Comparison of ENCODE assay signal across 8 cellular contexts in the genomic region with DNA sequence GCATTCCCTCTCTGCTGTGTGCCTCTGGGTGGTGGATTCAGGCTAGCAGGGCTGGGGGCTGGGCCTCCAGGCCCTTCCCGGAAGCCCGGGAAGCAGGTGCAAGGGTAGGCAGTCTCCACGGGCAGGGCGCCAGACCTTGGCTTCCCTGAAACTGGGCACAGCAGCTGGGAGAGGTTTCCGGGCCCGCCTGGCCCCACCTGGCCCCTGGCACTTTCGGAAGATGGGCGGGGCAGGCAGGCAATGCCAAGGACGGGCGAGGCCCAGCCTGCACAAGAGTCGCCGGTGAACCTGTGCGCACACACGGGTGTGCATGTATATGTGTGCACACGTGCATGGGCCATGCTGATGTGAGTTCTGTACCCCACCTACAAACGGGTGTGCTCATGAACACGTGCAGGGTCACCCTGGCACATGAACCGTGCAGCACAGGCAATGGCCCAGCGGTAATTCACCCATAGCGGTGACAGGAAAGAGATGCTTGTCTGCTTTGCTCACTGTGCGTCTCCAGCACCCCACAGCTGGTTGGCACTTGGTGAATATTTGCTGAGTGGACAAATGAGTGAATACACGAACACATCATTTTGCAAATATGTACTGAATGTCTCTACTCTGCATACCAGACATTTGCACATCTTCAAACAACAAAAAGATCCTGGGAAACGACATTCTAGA. TPM values are rescaled to one million over a fixed set of nuclear protein-coding genes. Genes with fewer than 3 reads are reported as not detected.
DNase-seq lines count a peak whose midpoint lies in the region; ATAC-seq and TF ChIP-seq lines count a peak whose summit lies in the region.

No MANE protein-coding gene starts in this region.

- no peaks in the 10 kb centered on the region for H3K36me3 ChIP-seq in trophoblast cell (ENCODE audit: control insufficient read depth in 1 of 2, insufficient read depth in 2 of 2, low read length in 2 of 2)
- no peaks in the 10 kb centered on the region for H3K36me3 ChIP-seq in gastroesophageal sphincter

- no peak overlapping the region for H2AFZ ChIP-seq in trophoblast cell (ENCODE audit: insufficient read depth, low read length, poor library complexity)

- no peak for TF ChIP-seq EP300 in gastroesophageal sphincter (IDR thresholded peaks at IDR 0.05)

- no peak overlapping the region for H3K9ac ChIP-seq in trophoblast cell (ENCODE audit: low read length)

- DNase-seq in ELR (ENCODE audit: low read depth) = peak; percentile 88
- peak; percentile 32 for DNase-seq in NCI-H345 treated with DMSO at 0.1 percent for 48 hours (lab: John Stamatoyannopoulos, UW; ENCODE audit: unreplicated experiment)
- peak; percentile 69 for DNase-seq in dedifferentiated amniotic fluid mesenchymal stem cell (ENCODE audit: extremely low spot score)
- peak; percentile 51 to 78 for DNase-seq in trophoblast cell
- no peak for DNase-seq in SKM-1 (lab: John Stamatoyannopoulos, UW; ENCODE audit: unreplicated experiment)

- peak overlapping the region; percentile 21 for H2BK12ac ChIP-seq in trophoblast cell (ENCODE audit: low read length)

- peaks cover 13% of the 10 kb centered on the region for H3K9me3 ChIP-seq in trophoblast cell (ENCODE audit: insufficient read depth, low read depth, low read length)
- no peaks in the 10 kb centered on the region for H3K9me3 ChIP-seq in gastroesophageal sphincter

- H3K4me2 ChIP-seq in trophoblast cell (ENCODE audit: low read length) = no peak overlapping the region

- no peak for TF ChIP-seq POLR2A in gastroesophageal sphincter (IDR thresholded peaks at IDR 0.05)

- H4K91ac ChIP-seq in trophoblast cell (ENCODE audit: low read depth, low read length) = peak overlapping the region; percentile 41

- H3K4me1 ChIP-seq in trophoblast cell (ENCODE audit: control insufficient read depth in 1 of 2, insufficient read depth in 2 of 2, low read length in 2 of 2) = peaks cover 29 to 44% of the 10 kb centered on the region in 2 experiments
- H3K4me1 ChIP-seq in gastroesophageal sphincter = peaks cover 0 to 66% (median 50%) of the 10 kb centered on the region in 3 donors

- H3K79me2 ChIP-seq in trophoblast cell (ENCODE audit: control insufficient read depth, insufficient read depth, low read length, poor library complexity) = peaks cover 8% of the 10 kb centered on the region

- peaks cover 51% of the 10 kb centered on the region for H3K79me1 ChIP-seq in trophoblast cell (ENCODE audit: low read length)

- H2BK120ac ChIP-seq in trophoblast cell (ENCODE audit: insufficient read depth, low read length, poor library complexity) = peak overlapping the region; percentile 70

- H2BK5ac ChIP-seq in trophoblast cell (ENCODE audit: low read depth, low read length, poor library complexity) = no peak overlapping the region

- H4K12ac ChIP-seq in trophoblast cell (ENCODE audit: low read depth, low read length) = no peak overlapping the region

- H3K4me3 ChIP-seq in trophoblast cell (ENCODE audit: low read depth, low read length) (no peak overlapping the region), gastroesophageal sphincter (no peak overlapping the region)

- H3K27me3 ChIP-seq in trophoblast cell (ENCODE audit: insufficient read depth, low read length) = no peaks in the 10 kb centered on the region
- H3K27me3 ChIP-seq in gastroesophageal sphincter = no peaks in the 10 kb centered on the region

- no peak for ATAC-seq in HG03457 (IDR thresholded peaks at IDR 0.05; ENCODE audit: unreplicated experiment)
- ATAC-seq in gastroesophageal sphincter = no peak
- ATAC-seq in GM18858 (IDR thresholded peaks at IDR 0.05; ENCODE audit: unreplicated experiment) = no peak

- H3K4ac ChIP-seq in trophoblast cell (ENCODE audit: low read depth, low read length) = no peak overlapping the region

- H3K18ac ChIP-seq in trophoblast cell (ENCODE audit: low read length) = no peak overlapping the region

- TF ChIP-seq CTCF in gastroesophageal sphincter (IDR thresholded peaks at IDR 0.05) = no peak

- H2AK5ac ChIP-seq in trophoblast cell (ENCODE audit: low read length) = no peak overlapping the region

- no peak overlapping the region for H3K23ac ChIP-seq in trophoblast cell (ENCODE audit: low read length)

- no CpG with 5 or more reads among the region's 23 CpGs for WGBS in trophoblast cell (ENCODE audit: extremely low coverage, insufficient coverage, insufficient read length)
- WGBS in gastroesophageal sphincter (ENCODE audit: low coverage in 1 of 2), 2 donors = 62% methylated on average over 12 of the region's 23 CpGs; no CpG with 5 or more reads in 1 of the 2 donors

- H4K8ac ChIP-seq in trophoblast cell (ENCODE audit: low read depth, low read length) = no peak overlapping the region

- peak overlapping the region; percentile 43 for H3K27ac ChIP-seq in trophoblast cell (ENCODE audit: low read depth, low read length)
- peak overlapping the region in 2 of 4 donors; percentile 10 to 97 for H3K27ac ChIP-seq in gastroesophageal sphincter

- peak overlapping the region; percentile 40 for H3K14ac ChIP-seq in trophoblast cell (ENCODE audit: low read length)

RNA-seq across cellular contexts. Expression of a gene that starts 15.3 kb away (rescaled TPM):
- polyA plus RNA-seq in trophoblast cell (2013) = 89.4 and 93.2 TPM in 2 replicates
- total RNA-seq in gastroesophageal sphincter = 100 to 1,000 TPM in 1 of 4 donors, 10 to 100 TPM in 3; 69.9 to 374 (median 88.7) TPM

RNA-seq across cellular contexts. Expression of a gene that starts 34.5 kb away (rescaled TPM):
- polyA plus RNA-seq in trophoblast cell (2013) = 103 and 105 TPM in 2 replicates
- 10 to 100 TPM; 17.4 to 41.5 (median 26.8) TPM for total RNA-seq in gastroesophageal sphincter
